ENCODE assay signal across 1 cellular context in genomic region chr18:58490238-58490637, GRCh38.
TF ChIP-seq lines count a peak whose summit lies in the region.

No MANE protein-coding gene starts in this region.

TF ChIP-seq in HepG2, 621 proteins besides CTCF, POLR2A, EP300 and RAD21 (continued from another document):
- no peak for TF ChIP-seq USF2 (IDR thresholded peaks at IDR 0.05; ENCODE audit: low read depth, low read length)
- no peak for TF ChIP-seq USF2 (CRISPR knock-in tag; IDR thresholded peaks at IDR 0.05; ENCODE audit: borderline replicate concordance)
- no peak for TF ChIP-seq PHF5A (CRISPR knock-in tag; IDR thresholded peaks at IDR 0.05; ENCODE audit: low read depth, unreplicated experiment)
- no peak for TF ChIP-seq NFAT5 (CRISPR knock-in tag; IDR thresholded peaks at IDR 0.05)
- no peak for TF ChIP-seq MLLT10 (CRISPR knock-in tag; IDR thresholded peaks at IDR 0.05)
- TF ChIP-seq ZNF441 (CRISPR knock-in tag; IDR thresholded peaks at IDR 0.05; ENCODE audit: borderline replicate concordance): no peak
- no peak for TF ChIP-seq ZGPAT (CRISPR knock-in tag; IDR thresholded peaks at IDR 0.05)
- no peak for TF ChIP-seq POLR2AphosphoS2 (IDR thresholded peaks at IDR 0.05; ENCODE audit: low read depth, low read length)
- TF ChIP-seq TBP (CRISPR knock-in tag; IDR thresholded peaks at IDR 0.05): no peak
- no peak for TF ChIP-seq TFDP2 (CRISPR knock-in tag; IDR thresholded peaks at IDR 0.05)
- peak; percentile 44; the same call in 1 of the 2 replicates for TF ChIP-seq ARID5B (CRISPR knock-in tag; IDR thresholded peaks at IDR 0.05)
- TF ChIP-seq CBX5 (CRISPR knock-in tag; IDR thresholded peaks at IDR 0.05; ENCODE audit: borderline replicate concordance): no peak
- no peak for TF ChIP-seq ZNF747 (CRISPR knock-in tag; IDR thresholded peaks at IDR 0.05; ENCODE audit: borderline replicate concordance)
- no peak for TF ChIP-seq SMAD3 (CRISPR knock-in tag; IDR thresholded peaks at IDR 0.05)
- no peak for TF ChIP-seq YEATS2 (CRISPR knock-in tag; IDR thresholded peaks at IDR 0.05; ENCODE audit: borderline replicate concordance)
- TF ChIP-seq ZNF687 (CRISPR knock-in tag; IDR thresholded peaks at IDR 0.05): peak; percentile 92
- no peak for TF ChIP-seq MTF2 (CRISPR knock-in tag; IDR thresholded peaks at IDR 0.05; ENCODE audit: borderline replicate concordance)
- TF ChIP-seq ZNF180 (CRISPR knock-in tag; IDR thresholded peaks at IDR 0.05; ENCODE audit: borderline replicate concordance, low read depth): no peak
- peak; percentile 21; the same call in 1 of the 2 replicates for TF ChIP-seq BRD4 (CRISPR knock-in tag; IDR thresholded peaks at IDR 0.05)
- TF ChIP-seq CHD2 (IDR thresholded peaks at IDR 0.05; ENCODE audit: low read depth, low read length): no peak
- TF ChIP-seq ZNF235 (CRISPR knock-in tag; IDR thresholded peaks at IDR 0.05; ENCODE audit: borderline replicate concordance): no peak
- TF ChIP-seq GFI1 (CRISPR knock-in tag; IDR thresholded peaks at IDR 0.05; ENCODE audit: borderline replicate concordance): no peak
- no peak for TF ChIP-seq ZC3H13 (CRISPR knock-in tag; IDR thresholded peaks at IDR 0.05)
